Comparison of ENCODE assay signal across 26 cellular contexts in genomic region chr2:210915912-210916311, GRCh38.
"Had no signal": no experiment of that assay in that cellular context is flagged by ENCODE, and none has a peak within 500 bp of the region (broad histone marks: within the 10 kb centered on the region; RNA-seq: fewer than 3 reads in every experiment).

No MANE protein-coding gene starts in this region.

- DNase-seq: colonic mucosa; cortex of kidney; dermis blood vessel endothelial cell; dorsolateral prefrontal cortex; effector CD4-positive, alpha-beta T cell; effector CD8-positive, alpha-beta T cell; effector memory CD4-positive, alpha-beta T cell; effector memory CD8-positive, alpha-beta T cell; endodermal cell; erythroblast; esophagus squamous epithelium; foreskin fibroblast; foreskin keratinocyte; foreskin melanocyte; gastrocnemius medialis; glutamatergic neuron; head of caudate nucleus; heart left ventricle; heart right ventricle had no signal

- H3K4me3 ChIP-seq: colonic mucosa, coronary artery, dorsolateral prefrontal cortex, esophagus muscularis mucosa, esophagus squamous epithelium, gastrocnemius medialis, gastroesophageal sphincter, heart left ventricle, heart right ventricle had no signal

- ATAC-seq: effector memory CD8-positive, alpha-beta T cell; esophagus mucosa; foreskin keratinocyte; gastrocnemius medialis; gastroesophageal sphincter; heart left ventricle; heart right ventricle had no signal

- H3K4me1 ChIP-seq: colonic mucosa, esophagus muscularis mucosa, esophagus squamous epithelium, foreskin keratinocyte, gastrocnemius medialis, gastroesophageal sphincter, heart left ventricle, heart right ventricle had no signal

- H3K27ac ChIP-seq: colonic mucosa, coronary artery, dorsolateral prefrontal cortex, epithelial cell of prostate, esophagus muscularis mucosa, esophagus squamous epithelium, foreskin keratinocyte, gastrocnemius medialis, gastroesophageal sphincter, heart left ventricle, heart right ventricle had no signal

- H3K9me3 ChIP-seq: colonic mucosa, esophagus squamous epithelium, gastrocnemius medialis had no signal

- H3K36me3 ChIP-seq: colonic mucosa, esophagus muscularis mucosa, esophagus squamous epithelium, gastrocnemius medialis, gastroesophageal sphincter, heart left ventricle, heart right ventricle had no signal

- FAIRE-seq: colon, endothelial cell of umbilical vein had no signal

- H3K27me3 ChIP-seq: colonic mucosa, dorsolateral prefrontal cortex, esophagus muscularis mucosa, esophagus squamous epithelium, foreskin keratinocyte, gastrocnemius medialis, gastroesophageal sphincter, heart left ventricle, heart right ventricle had no signal
